8 cellular contexts compared by ENCODE assay signal in genomic region chr4:82889287-82889686, GRCh38. TPM values are rescaled to one million over a fixed set of nuclear protein-coding genes. Genes with fewer than 3 reads are reported as not detected.
A peak's percentile ranks its signal among the peaks of the same experiment; 100 is the strongest.
DNase-seq lines count a peak whose midpoint lies in the region; ATAC-seq, FAIRE-seq and TF ChIP-seq lines count a peak whose summit lies in the region.

No MANE protein-coding gene starts in this region.

- H3K27me3 ChIP-seq in left ventricle myocardium inferior (ENCODE audit: low read depth) (no peaks in the 10 kb centered on the region), adipocyte (replicated peaks; ENCODE audit: control insufficient read depth, insufficient read depth, low read length) (no peaks in the 10 kb centered on the region), HepG2 (ENCODE audit: control insufficient read depth in 1 of 2, insufficient read depth in 2 of 2, low read length in 2 of 2) (no peaks in the 10 kb centered on the region; a peak in 2 of 5 replicates), upper lobe of right lung (no peaks in the 10 kb centered on the region)

- 0% methylated on average over 6 of the region's 6 CpGs for WGBS in HepG2 (ENCODE audit: low lambda C conversion rate)

- no peak for FAIRE-seq in HepG2 (lab: Jason Lieb, UNC)

- no peaks in the 10 kb centered on the region for H3K9me3 ChIP-seq in left ventricle myocardium inferior (replicated peaks)
- no peaks in the 10 kb centered on the region for H3K9me3 ChIP-seq in adipocyte (ENCODE audit: control insufficient read depth, low read length)
- no peaks in the 10 kb centered on the region for H3K9me3 ChIP-seq in HepG2 (ENCODE audit: low read length)
- no peaks in the 10 kb centered on the region for H3K9me3 ChIP-seq in upper lobe of right lung

- in situ Hi-C loops in HepG2 (cut with HindIII; ENCODE audit: extremely low pct_ligation_motif_present, low pct_unique_long_range_greater_than_20kb) = loop anchor here (5.0 kb wide), 1 partner anchor 123 kb away; the partner anchor contains the start of gene LIN54

- peak overlapping the region; percentile 93 for H3K4me2 ChIP-seq in HepG2 (ENCODE audit: low read depth, low read length)

- POLR2A ChIA-PET in HepG2 (lab: Yijun Ruan, JAX) = interaction anchor here (1.5 to 6.9 kb wide), 3 partner anchors 11 to 460 kb away, joined by 4 to 76 read pairs (median 5); partner anchors contain the start of genes COPS4 and THAP9

- H3K4me3 ChIP-seq in left ventricle myocardium inferior (peak overlapping the region; percentile 89), adipocyte (ENCODE audit: low read length) (peak overlapping the region; percentile 99), HepG2 (replicated peaks in 1 of 3; ENCODE audit: insufficient read depth in 1 of 3, low read depth in 2 of 3, low read length in 3 of 3) (peak overlapping the region; percentile 81 to 99 (median 91)), upper lobe of right lung (peak overlapping the region; percentile 81)

- H3K27ac ChIP-seq in left ventricle myocardium inferior (replicated peaks) = peak overlapping the region; percentile 98
- peak overlapping the region; percentile 98 for H3K27ac ChIP-seq in HepG2 (ENCODE audit: extremely low read length, insufficient read depth, low read length)
- H3K27ac ChIP-seq in upper lobe of right lung = peak overlapping the region; percentile 99

- H3K79me2 ChIP-seq in HepG2 (ENCODE audit: insufficient read depth, low read length) = peaks cover 79% of the 10 kb centered on the region

- no peak for TF ChIP-seq RAD21 in HepG2 (CRISPR knock-in tag; IDR thresholded peaks at IDR 0.05)

- TF ChIP-seq EP300 in HepG2 (IDR thresholded peaks at IDR 0.05; ENCODE audit: low read depth in 2 of 2, low read length in 2 of 2) = no peak
- TF ChIP-seq EP300 in HepG2 (CRISPR knock-in tag; IDR thresholded peaks at IDR 0.05; ENCODE audit: borderline replicate concordance) = no peak

- no peak for ATAC-seq in left ventricle myocardium superior
- no peak for ATAC-seq in HepG2
- ATAC-seq in upper lobe of right lung = no peak
- ATAC-seq in GM18868 (IDR thresholded peaks at IDR 0.05; ENCODE audit: unreplicated experiment) = no peak

- H3K4me1 ChIP-seq in left ventricle myocardium inferior = peaks cover 65% of the 10 kb centered on the region
- H3K4me1 ChIP-seq in adipocyte (ENCODE audit: control insufficient read depth, insufficient read depth, low read length) = peaks cover 66% of the 10 kb centered on the region
- peaks cover 49% of the 10 kb centered on the region for H3K4me1 ChIP-seq in HepG2 (ENCODE audit: insufficient read depth, low read length)
- H3K4me1 ChIP-seq in upper lobe of right lung = peaks cover 44% of the 10 kb centered on the region

- peaks cover 23% of the 10 kb centered on the region for H4K20me1 ChIP-seq in HepG2 (ENCODE audit: insufficient read depth, low read length)

- CTCF ChIA-PET in HepG2 (lab: Yijun Ruan, JAX; ENCODE audit: low intra/inter-chr PET ratio, low total read pairs) = no interaction called here

- TF ChIP-seq POLR2A in HepG2 (IDR thresholded peaks at IDR 0.05; ENCODE audit: insufficient read depth in 1 of 2, low read depth in 2 of 2, low read length in 2 of 2) = peak in 1 of 2 experiments; percentile 64; a peak in 1 of 4 replicates

- no TSS peak for BruUV-seq in HepG2 (replicated peaks; lab: Mats Ljungman, UMichigan)

- intact Hi-C loops in left ventricle myocardium inferior (cut with micrococcal nuclease) = loop anchor here (10.0 kb wide), 1 partner anchor 54 kb away; no protein-coding TSS in a partner anchor
- intact Hi-C loops in left ventricle myocardium superior (cut with micrococcal nuclease) = no loop called here
- intact Hi-C loops in HepG2 (cut with micrococcal nuclease; ENCODE audit: unreplicated experiment) = loop anchor here (5.0 to 10.0 kb wide), 2 partner anchors 123 to 396 kb away; partner anchors contain the start of genes COQ2 and LIN54
- intact Hi-C loops in upper lobe of right lung (cut with DNase I) = no loop called here

- DNase-seq in left ventricle myocardium inferior (no peak), left ventricle myocardium superior (no peak), adipocyte (ENCODE audit: low read depth) (no peak), HepG2 (ENCODE audit: low spot score) (peak; percentile 58), upper lobe of right lung (no peak), NCI-H1092 treated with DMSO at 0.1 percent for 48 hours (lab: John Stamatoyannopoulos, UW) (no peak), NCI-H2196 (lab: John Stamatoyannopoulos, UW; ENCODE audit: unreplicated experiment) (no peak)

- no peak for TF ChIP-seq CTCF in left ventricle myocardium inferior (IDR thresholded peaks at IDR 0.05; ENCODE audit: borderline replicate concordance)
- no peak for TF ChIP-seq CTCF in HepG2 (CRISPR knock-in tag; IDR thresholded peaks at IDR 0.05)
- no peak for TF ChIP-seq CTCF in upper lobe of right lung (IDR thresholded peaks at IDR 0.05)

- H2AFZ ChIP-seq in HepG2 (ENCODE audit: low read length) = no peak overlapping the region

- H3K9ac ChIP-seq in adipocyte (ENCODE audit: low read length) (peak overlapping the region; percentile 100), HepG2 (ENCODE audit: insufficient read depth, low read depth, low read length) (peak overlapping the region; percentile 100)

- H3K36me3 ChIP-seq in left ventricle myocardium inferior (peaks cover 14% of the 10 kb centered on the region), adipocyte (ENCODE audit: control insufficient read depth, insufficient read depth, low read length, severe bottlenecking) (peaks cover 15% of the 10 kb centered on the region), HepG2 (replicated peaks in 1 of 2; ENCODE audit: control insufficient read depth in 1 of 2, insufficient read depth in 2 of 2, low read length in 2 of 2) (no peaks in the 10 kb centered on the region; a peak in 2 of 5 replicates), upper lobe of right lung (peaks cover 17% of the 10 kb centered on the region)

TF ChIP-seq in HepG2, 621 proteins besides CTCF, POLR2A, EP300 and RAD21 (continues in another document):
- TF ChIP-seq SP4 (CRISPR knock-in tag; IDR thresholded peaks at IDR 0.05) (no peak), SMC3 (IDR thresholded peaks at IDR 0.05; ENCODE audit: low read length) (no peak), KDM3A (CRISPR knock-in tag; IDR thresholded peaks at IDR 0.05; ENCODE audit: low read depth) (no peak), ZNF569 (CRISPR knock-in tag; IDR thresholded peaks at IDR 0.05; ENCODE audit: borderline replicate concordance) (no peak), ZNF33A (CRISPR knock-in tag; IDR thresholded peaks at IDR 0.05; ENCODE audit: borderline replicate concordance) (no peak)

RNA-seq across cellular contexts. Expression of gene SEC31A, which starts 1.7 kb away (rescaled TPM):
- total RNA-seq in left ventricle myocardium inferior (115 TPM), left ventricle myocardium superior (103 TPM), HepG2 (2016; rRNA removed; fragmentation: Illumina TruSeq; extraction: Trizol) (231 and 351 TPM in 2 replicates), upper lobe of right lung (199 TPM)
- total RNA-seq in HepG2 (2016; cell fraction: cytosol; rRNA removed; fragmentation: Illumina TruSeq; extraction: Trizol; ENCODE audit: low read depth) = 153 and 165 TPM in 2 replicates
- total RNA-seq in HepG2 (2016; cell fraction: insoluble cytoplasmic fraction; rRNA removed; fragmentation: Illumina TruSeq; extraction: Trizol) = 221 and 327 TPM in 2 replicates
- 126 and 145 TPM in 2 replicates for total RNA-seq in HepG2 (2016; cell fraction: membrane; rRNA removed; fragmentation: Illumina TruSeq; extraction: Trizol)
- total RNA-seq in HepG2 (2016; cell fraction: nucleus; rRNA removed; fragmentation: Illumina TruSeq; extraction: Trizol) = 296 and 335 TPM in 2 replicates
- polyA plus RNA-seq in HepG2 (2011; rRNA removed) = 367 and 435 TPM in 2 replicates
- polyA plus RNA-seq in HepG2 (2011; cell fraction: cytosol; rRNA removed) = 222 and 250 TPM in 2 replicates
- 292 and 298 TPM in 2 replicates for polyA plus RNA-seq in HepG2 (2011; cell fraction: nucleus; rRNA removed)
- 231 and 278 TPM in 2 replicates for polyA plus RNA-seq in HepG2 (2012)
- 19.0 and 23.6 TPM in 2 replicates for polyA plus RNA-seq in HepG2 (2016; cell fraction: cytosol; fragmentation: Illumina TruSeq; extraction: Trizol; ENCODE audit: low read depth)
- polyA plus RNA-seq in HepG2 (2016; cell fraction: insoluble cytoplasmic fraction; fragmentation: Illumina TruSeq; extraction: Trizol; ENCODE audit: low read depth) = 346 and 349 TPM in 2 replicates
- polyA plus RNA-seq in HepG2 (2016; cell fraction: membrane; fragmentation: Illumina TruSeq; extraction: Trizol; ENCODE audit: low read depth) = 56.3 and 61.4 TPM in 2 replicates
- polyA plus RNA-seq in HepG2 (2016; cell fraction: nucleus; fragmentation: Illumina TruSeq; extraction: Trizol; ENCODE audit: insufficient read depth, low read depth) = 365 and 398 TPM in 2 replicates
- 130 and 600 TPM in 2 replicates for polyA minus RNA-seq in HepG2 (2011; rRNA and poly(A)+ RNA removed; ENCODE audit: low replicate concordance)
- polyA minus RNA-seq in HepG2 (2011; cell fraction: cytosol; rRNA and poly(A)+ RNA removed) = 218 and 219 TPM in 2 replicates
- 778 and 787 TPM in 2 replicates for polyA minus RNA-seq in HepG2 (2011; cell fraction: nucleus; rRNA and poly(A)+ RNA removed)

RNA-seq across cellular contexts. Expression of gene THAP9, which starts 11.2 kb away (rescaled TPM):
- total RNA-seq in left ventricle myocardium inferior (5.6 TPM), left ventricle myocardium superior (5.3 TPM), HepG2 (2016; rRNA removed; fragmentation: Illumina TruSeq; extraction: Trizol) (7.2 and 11.4 TPM in 2 replicates), upper lobe of right lung (3.8 TPM)
- 1.2 and 2.2 TPM in 2 replicates for total RNA-seq in HepG2 (2016; cell fraction: cytosol; rRNA removed; fragmentation: Illumina TruSeq; extraction: Trizol; ENCODE audit: low read depth)
- total RNA-seq in HepG2 (2016; cell fraction: insoluble cytoplasmic fraction; rRNA removed; fragmentation: Illumina TruSeq; extraction: Trizol) = 7.7 and 12.8 TPM in 2 replicates
- 5.3 and 5.5 TPM in 2 replicates for total RNA-seq in HepG2 (2016; cell fraction: membrane; rRNA removed; fragmentation: Illumina TruSeq; extraction: Trizol)
- 7.6 and 8.8 TPM in 2 replicates for total RNA-seq in HepG2 (2016; cell fraction: nucleus; rRNA removed; fragmentation: Illumina TruSeq; extraction: Trizol)
- polyA plus RNA-seq in HepG2 (2011; rRNA removed) = 4.8 and 6.0 TPM in 2 replicates
- polyA plus RNA-seq in HepG2 (2011; cell fraction: cytosol; rRNA removed) = 1.6 and 2.5 TPM in 2 replicates
- 3.3 and 5.5 TPM in 2 replicates for polyA plus RNA-seq in HepG2 (2011; cell fraction: nucleus; rRNA removed)
- 4.3 and 4.8 TPM in 2 replicates for polyA plus RNA-seq in HepG2 (2012)
- polyA plus RNA-seq in HepG2 (2016; cell fraction: cytosol; fragmentation: Illumina TruSeq; extraction: Trizol; ENCODE audit: low read depth) = 0.57 and 0.67 TPM in 2 replicates
- 4.5 and 7.1 TPM in 2 replicates for polyA plus RNA-seq in HepG2 (2016; cell fraction: insoluble cytoplasmic fraction; fragmentation: Illumina TruSeq; extraction: Trizol; ENCODE audit: low read depth)
- 0.98 and 1.1 TPM in 2 replicates for polyA plus RNA-seq in HepG2 (2016; cell fraction: membrane; fragmentation: Illumina TruSeq; extraction: Trizol; ENCODE audit: low read depth)
- 10.1 and 11.6 TPM in 2 replicates for polyA plus RNA-seq in HepG2 (2016; cell fraction: nucleus; fragmentation: Illumina TruSeq; extraction: Trizol; ENCODE audit: insufficient read depth, low read depth)
- 3.1 and 5.1 TPM in 2 replicates for polyA minus RNA-seq in HepG2 (2011; rRNA and poly(A)+ RNA removed; ENCODE audit: low replicate concordance)
- 5.0 and 5.4 TPM in 2 replicates for polyA minus RNA-seq in HepG2 (2011; cell fraction: cytosol; rRNA and poly(A)+ RNA removed)
- polyA minus RNA-seq in HepG2 (2011; cell fraction: nucleus; rRNA and poly(A)+ RNA removed) = 12.1 and 13.3 TPM in 2 replicates

Comparison
In these comparisons a context has a peak if more than half of its experiments do, and no peak if none do; other contexts are left out.
1. intact Hi-C loops: an anchor here in left ventricle myocardium inferior (10.0 kb wide) and HepG2 (5.0 to 10.0 kb wide); none called in left ventricle myocardium superior and upper lobe of right lung.